ENCODE assay signal across 13 cellular contexts in the genomic region with DNA sequence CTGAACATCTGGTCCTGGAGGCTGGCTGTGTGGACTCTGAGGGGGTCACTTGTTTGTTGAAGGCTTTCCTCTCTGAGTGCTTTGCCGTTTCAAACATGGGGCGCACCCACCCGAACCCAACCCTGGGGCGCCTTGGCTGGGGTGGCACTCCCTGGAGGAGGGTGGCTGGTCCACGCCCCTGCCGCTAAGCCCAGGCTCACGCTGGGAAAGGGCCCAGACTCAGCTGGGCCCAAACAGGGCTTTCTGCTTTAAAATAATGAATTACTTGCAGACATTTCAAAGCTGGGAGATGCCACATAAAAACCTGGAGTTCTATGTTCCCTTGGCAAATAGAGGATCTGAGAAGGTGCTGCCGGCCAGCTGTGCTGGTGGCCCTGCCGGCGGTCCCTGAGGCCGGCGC.
DNase-seq lines count a peak whose midpoint lies in the region; ATAC-seq, FAIRE-seq and TF ChIP-seq lines count a peak whose summit lies in the region.
"Had no signal": no experiment of that assay in that cellular context is flagged by ENCODE, and none has a peak within 500 bp of the region (broad histone marks: within the 10 kb centered on the region; RNA-seq: fewer than 3 reads in every experiment).

No MANE protein-coding gene starts in this region.

- H3K4me3 Mint-ChIP-seq in CD14-positive monocyte = no peak overlapping the region
- H3K4me3 Mint-ChIP-seq: B cell had no signal

- H3K4me1 ChIP-seq in kidney (ENCODE audit: control insufficient read depth in 1 of 2, insufficient read depth in 1 of 2, low read depth in 1 of 2, low read length in 2 of 2) = no peaks in the 10 kb centered on the region
- H3K4me1 ChIP-seq in osteoblast (ENCODE audit: insufficient read depth, low read length) = no peaks in the 10 kb centered on the region
- H3K4me1 ChIP-seq in aorta (ENCODE audit: control insufficient read depth in 1 of 2, insufficient read depth in 2 of 2, low read length in 2 of 2) = no peaks in the 10 kb centered on the region
- H3K4me1 ChIP-seq in tibial artery = no peaks in the 10 kb centered on the region

- H3K4me1 Mint-ChIP-seq in CD14-positive monocyte = no peaks in the 10 kb centered on the region
- H3K4me1 Mint-ChIP-seq: B cell had no signal

- no peak for FAIRE-seq in kidney (lab: Jason Lieb, UNC)
- FAIRE-seq: A204.1, H1 had no signal

- DNase-seq in CD14-positive monocyte (ENCODE audit: low spot score) (peak; percentile 24), kidney (peak; percentile 49), osteoblast (ENCODE audit: insufficient read length, low spot score, missing footprints) (peak; percentile 56), aorta (peak; percentile 21 to 66), tibial artery (no peak)
- no peak for DNase-seq in stimulated activated CD4-positive, alpha-beta T cell treated with anti-CD3 and anti-CD28 coated beads, Interleukin-1b, Interleukin-23, amount 100 ng/mL, for 48 hours
- DNase-seq: DMS 273 treated with DMSO at 0.1 percent for 48 hours, HCEC 1CT had no signal

- no peak for TF ChIP-seq CTCF in CD14-positive monocyte (IDR thresholded peaks at IDR 0.05)
- no peak for TF ChIP-seq CTCF in kidney (IDR thresholded peaks at IDR 0.05; ENCODE audit: borderline replicate concordance, extremely low read depth, insufficient read depth)
- TF ChIP-seq CTCF in osteoblast (IDR thresholded peaks at IDR 0.05; ENCODE audit: extremely low read depth, low read depth, low read length) = no peak
- no peak for TF ChIP-seq CTCF in tibial artery (IDR thresholded peaks at IDR 0.05)

- ATAC-seq in aorta (ENCODE audit: low FRiP score) (no peak), GM19328 (IDR thresholded peaks at IDR 0.05; ENCODE audit: unreplicated experiment) (no peak)

- H3K9me3 ChIP-seq in kidney (ENCODE audit: control insufficient read depth in 1 of 2, low read length in 2 of 2) = no peaks in the 10 kb centered on the region
- H3K9me3 ChIP-seq in osteoblast (ENCODE audit: low read depth, low read length) = no peaks in the 10 kb centered on the region
- no peaks in the 10 kb centered on the region for H3K9me3 ChIP-seq in aorta (ENCODE audit: control insufficient read depth, low read length)
- no peaks in the 10 kb centered on the region for H3K9me3 ChIP-seq in tibial artery

- 82 to 85% methylated on average over 12 of the region's 12 CpGs for WGBS in aorta, 2 donors

- intact Hi-C loops in CD14-positive monocyte (cut with micrococcal nuclease) (no loop called here), kidney (cut with DNase I) (no loop called here), aorta (cut with DNase I) (no loop called here), tibial artery (cut with DNase I; ENCODE audit: low total_unique reads) (no loop called here)

- no peaks in the 10 kb centered on the region for H3K27me3 ChIP-seq in osteoblast (ENCODE audit: insufficient read depth, low read length)
- H3K27me3 ChIP-seq in aorta (ENCODE audit: control insufficient read depth in 1 of 2, insufficient read depth in 2 of 2, low read length in 1 of 2) = no peaks in the 10 kb centered on the region
- no peaks in the 10 kb centered on the region for H3K27me3 ChIP-seq in tibial artery

- H3K36me3 ChIP-seq in kidney (ENCODE audit: control insufficient read depth in 1 of 2, insufficient read depth in 2 of 2, low read length in 2 of 2) = no peaks in the 10 kb centered on the region
- H3K36me3 ChIP-seq in osteoblast (ENCODE audit: insufficient read depth, low read length) = no peaks in the 10 kb centered on the region
- H3K36me3 ChIP-seq in aorta (ENCODE audit: control insufficient read depth in 1 of 2, insufficient read depth in 2 of 2, low read length in 1 of 2) = no peaks in the 10 kb centered on the region
- H3K36me3 ChIP-seq in tibial artery = no peaks in the 10 kb centered on the region

- H3K4me2 ChIP-seq in osteoblast (ENCODE audit: insufficient read depth, low read length) = no peak overlapping the region

- H4K20me1 ChIP-seq in osteoblast (ENCODE audit: insufficient read depth, low read length) = no peaks in the 10 kb centered on the region

- no peak overlapping the region for H3K9ac ChIP-seq in kidney (ENCODE audit: low read length in 2 of 2)

- peaks cover 0 to 10% (median 8%) of the 10 kb centered on the region in 3 donors for H3K27me3 Mint-ChIP-seq in CD14-positive monocyte (ENCODE audit: low read depth in 3 of 3)
- H3K27me3 Mint-ChIP-seq: B cell had no signal

- H3K36me3 Mint-ChIP-seq in CD14-positive monocyte = peaks cover 14 to 17% of the 10 kb centered on the region in 2 donors

- no peak overlapping the region for H2AFZ ChIP-seq in osteoblast (ENCODE audit: low read length)

- H3K79me2 ChIP-seq in osteoblast (ENCODE audit: insufficient read depth, low read length) = no peaks in the 10 kb centered on the region

- H3K27ac Mint-ChIP-seq in CD14-positive monocyte = no peak overlapping the region
- H3K27ac Mint-ChIP-seq: B cell had no signal

- H3K9me3 Mint-ChIP-seq in CD14-positive monocyte = peaks cover 3 to 17% (median 12%) of the 10 kb centered on the region in 7 donors

- H3K4me3 ChIP-seq in kidney (ENCODE audit: low read length in 2 of 2) (no peak overlapping the region), osteoblast (ENCODE audit: insufficient read depth, low read length) (no peak overlapping the region), aorta (ENCODE audit: low read length in 2 of 2) (no peak overlapping the region), tibial artery (no peak overlapping the region)

- no peak overlapping the region for H3K27ac ChIP-seq in kidney (ENCODE audit: low read depth in 2 of 2, low read length in 2 of 2)
- H3K27ac ChIP-seq in osteoblast (ENCODE audit: low read depth, low read length) = no peak overlapping the region
- no peak overlapping the region for H3K27ac ChIP-seq in aorta (ENCODE audit: low read depth in 1 of 2, low read length in 2 of 2)
- H3K27ac ChIP-seq in tibial artery = no peak overlapping the region
- H3K27ac ChIP-seq: HL-60 had no signal

Comparison
In these comparisons a context has a peak if more than half of its experiments do, and no peak if none do; other contexts are left out.
1. DNase-seq: peak in CD14-positive monocyte (single experiment), kidney (single experiment), osteoblast (single experiment) and aorta (2 of 2); none in tibial artery (0 of 2) and stimulated activated CD4-positive, alpha-beta T cell treated with anti-CD3 and anti-CD28 coated beads, Interleukin-1b, Interleukin-23, amount 100 ng/mL, for 48 hours (single experiment).